34 cellular contexts compared by ENCODE assay signal in the genomic region with DNA sequence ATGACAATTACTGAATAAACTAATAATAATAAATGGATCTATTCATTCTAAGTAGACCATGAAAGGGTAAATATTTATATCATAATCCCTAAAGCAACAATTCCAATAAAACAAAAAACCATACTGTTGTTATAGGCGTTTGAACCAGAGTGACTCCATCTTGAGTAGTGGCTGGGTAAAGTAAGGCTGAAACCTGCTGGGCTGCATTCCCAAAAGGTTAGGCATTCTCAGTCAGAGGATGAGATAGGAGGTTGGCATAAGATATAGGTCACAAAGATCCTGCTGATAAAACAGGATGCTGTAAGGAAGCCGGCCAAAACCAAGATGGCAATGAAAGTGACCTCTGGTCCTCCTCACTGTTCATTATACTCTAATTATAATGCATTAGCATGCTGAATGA. TPM values are rescaled to one million over a fixed set of nuclear protein-coding genes. Genes with fewer than 3 reads are reported as not detected.
"Had no signal": no experiment of that assay in that cellular context is flagged by ENCODE, and none has a peak within 500 bp of the region (broad histone marks: within the 10 kb centered on the region; RNA-seq: fewer than 3 reads in every experiment).

No MANE protein-coding gene starts in this region.

- H3K27ac ChIP-seq: coronary artery, gastroesophageal sphincter, heart left ventricle, hepatocyte, left lung, prostate gland, right atrium auricular region, stomach, thyroid gland had no signal

- H3K27me3 ChIP-seq: hepatocyte, left lung, right atrium auricular region, thyroid gland had no signal

- ATAC-seq: esophagus mucosa; gastroesophageal sphincter; heart left ventricle; left cardiac atrium; left lung; naive thymus-derived CD8-positive, alpha-beta T cell; sciatic nerve; stimulated activated effector memory CD8-positive, alpha-beta T cell treated with anti-CD3 and anti-CD28 coated beads, Interleukin-12 subunit alpha, Interleukin-12 subunit beta, amount 100 ng/mL, for 72 hours had no signal

- H3K4me3 ChIP-seq: coronary artery, gastroesophageal sphincter, heart left ventricle, hepatocyte, left lung, prostate gland, right atrium auricular region, smooth muscle cell, stomach, thyroid gland had no signal

- H3K79me2 ChIP-seq: hepatocyte had no signal

- H3K36me3 ChIP-seq: gastroesophageal sphincter, heart left ventricle, left lung, prostate gland, right atrium auricular region, stomach, thyroid gland had no signal

- H3K4me2 ChIP-seq: hepatocyte, smooth muscle cell had no signal

- DNase-seq: dermis blood vessel endothelial cell; effector memory CD4-positive, alpha-beta T cell; foreskin fibroblast; heart left ventricle; left cardiac atrium; left lung; mesendoderm; midbrain; naive thymus-derived CD8-positive, alpha-beta T cell; nephron progenitor cell; nucleus accumbens; stimulated activated CD4-positive, alpha-beta T cell treated with anti-CD3 and anti-CD28 coated beads, Interleukin-12 subunit alpha, Interleukin-12 subunit beta, amount 100 ng/mL, for 4 hours; stimulated activated CD4-positive, alpha-beta T cell treated with anti-CD3 and anti-CD28 coated beads, Interleukin-1b, Interleukin-23, amount 100 ng/mL, for 48 hours; stimulated activated CD4-positive, alpha-beta T cell treated with anti-CD3 and anti-CD28 coated beads, Interleukin-4, amount 100 ng/mL, for 24 hours; stimulated activated naive CD4-positive, alpha-beta T cell treated with Interleukin-2 at 50 U/mL for 16 hours; stomach; thyroid gland had no signal

- H3K9me3 ChIP-seq: gastroesophageal sphincter, heart left ventricle, left lung, prostate gland, right atrium auricular region, stomach, thyroid gland had no signal

- H3K4me1 ChIP-seq: gastroesophageal sphincter, heart left ventricle, left lung, prostate gland, right atrium auricular region, stomach, thyroid gland had no signal

- H2AFZ ChIP-seq: hepatocyte had no signal

RNA-seq across cellular contexts. Expression of a gene that starts 8.3 kb away (rescaled TPM):
- total RNA-seq: dermis blood vessel endothelial cell; esophagus mucosa; gastroesophageal sphincter; heart left ventricle; hepatocyte; kidney epithelial cell; left cardiac atrium; left lung; lower leg skin; lung microvascular endothelial cell; myocyte; naive thymus-derived CD8-positive, alpha-beta T cell; osteocyte; right atrium auricular region; sciatic nerve; smooth muscle cell; stomach; subcutaneous adipose tissue; temporal lobe; thyroid gland; urinary bladder had no signal
- polyA plus RNA-seq: heart left ventricle; hepatocyte; naive thymus-derived CD8-positive, alpha-beta T cell; smooth muscle cell; stomach; urinary bladder had no signal

RNA-seq across cellular contexts. Expression of a gene that starts 8.4 kb away (rescaled TPM):
- total RNA-seq: dermis blood vessel endothelial cell; esophagus mucosa; gastroesophageal sphincter; heart left ventricle; hepatocyte; kidney epithelial cell; left cardiac atrium; left lung; lower leg skin; lung microvascular endothelial cell; myocyte; naive thymus-derived CD8-positive, alpha-beta T cell; osteocyte; right atrium auricular region; sciatic nerve; smooth muscle cell; stomach; subcutaneous adipose tissue; temporal lobe; thyroid gland; urinary bladder had no signal
- polyA plus RNA-seq: heart left ventricle; hepatocyte; naive thymus-derived CD8-positive, alpha-beta T cell; smooth muscle cell; stomach; urinary bladder had no signal

RNA-seq across cellular contexts. Expression of a gene that starts 22.5 kb away (rescaled TPM):
- total RNA-seq: dermis blood vessel endothelial cell; esophagus mucosa; gastroesophageal sphincter; heart left ventricle; hepatocyte; kidney epithelial cell; left lung; lower leg skin; lung microvascular endothelial cell; myocyte; naive thymus-derived CD8-positive, alpha-beta T cell; osteocyte; prostate gland; right atrium auricular region; smooth muscle cell; subcutaneous adipose tissue; temporal lobe; thyroid gland had no signal
- polyA plus RNA-seq: heart left ventricle; hepatocyte; naive thymus-derived CD8-positive, alpha-beta T cell; smooth muscle cell; stomach; urinary bladder had no signal

RNA-seq across cellular contexts. Expression of a gene that starts 26.2 kb away (rescaled TPM):
- total RNA-seq: dermis blood vessel endothelial cell; esophagus mucosa; gastroesophageal sphincter; heart left ventricle; hepatocyte; kidney epithelial cell; left cardiac atrium; left lung; lower leg skin; lung microvascular endothelial cell; myocyte; naive thymus-derived CD8-positive, alpha-beta T cell; osteocyte; prostate gland; right atrium auricular region; sciatic nerve; smooth muscle cell; stomach; subcutaneous adipose tissue; temporal lobe; thyroid gland; urinary bladder had no signal
- polyA plus RNA-seq: heart left ventricle; hepatocyte; naive thymus-derived CD8-positive, alpha-beta T cell; smooth muscle cell; stomach; urinary bladder had no signal

RNA-seq across cellular contexts. Expression of a gene that starts 50.6 kb away (rescaled TPM):
- total RNA-seq: dermis blood vessel endothelial cell; esophagus mucosa; gastroesophageal sphincter; heart left ventricle; hepatocyte; kidney epithelial cell; left cardiac atrium; left lung; lower leg skin; lung microvascular endothelial cell; myocyte; naive thymus-derived CD8-positive, alpha-beta T cell; osteocyte; prostate gland; right atrium auricular region; sciatic nerve; smooth muscle cell; stomach; subcutaneous adipose tissue; temporal lobe; thyroid gland; urinary bladder had no signal
- polyA plus RNA-seq: heart left ventricle; hepatocyte; naive thymus-derived CD8-positive, alpha-beta T cell; smooth muscle cell; stomach; urinary bladder had no signal
